Comparison of ENCODE assay signal across 8 cellular contexts in genomic region chr5:134567651-134568338, GRCh38. TPM values are rescaled to one million over a fixed set of nuclear protein-coding genes. Genes with fewer than 3 reads are reported as not detected.
DNase-seq lines count a peak whose midpoint lies in the region; ATAC-seq and TF ChIP-seq lines count a peak whose summit lies in the region.

No MANE protein-coding gene starts in this region.

- BruUV-seq in Calu3 (replicated peaks; lab: Mats Ljungman, UMichigan): no TSS peak

- peak overlapping the region; percentile 28 for H3K27ac Mint-ChIP-seq in Calu3 (ENCODE audit: unreplicated experiment)

- H3K4me1 Mint-ChIP-seq in Calu3 (ENCODE audit: low read depth, unreplicated experiment): peaks cover 37% of the 10 kb centered on the region

- no peak overlapping the region for H3K4me3 ChIP-seq in fibroblast of villous mesenchyme (ENCODE audit: low read depth, low read length)

- intact Hi-C loops in Calu3 (cut with micrococcal nuclease; ENCODE audit: unreplicated experiment) (no loop called here), sciatic nerve (cut with DNase I) (no loop called here)

- H3K36me3 Mint-ChIP-seq in Calu3 (ENCODE audit: insufficient read depth, unreplicated experiment): peaks cover 52% of the 10 kb centered on the region

- H3K4me3 Mint-ChIP-seq in Calu3 (ENCODE audit: low read depth, unreplicated experiment): no peak overlapping the region

- TF ChIP-seq POLR2A in erythroblast (IDR thresholded peaks at IDR 0.05; ENCODE audit: low read length): no peak

- no peaks in the 10 kb centered on the region for H3K9me3 Mint-ChIP-seq in Calu3 (ENCODE audit: low read depth, unreplicated experiment)

- H3K27me3 Mint-ChIP-seq in Calu3 (ENCODE audit: unreplicated experiment): no peaks in the 10 kb centered on the region

- no peak for DNase-seq in Calu3
- peak; percentile 77 for DNase-seq in fibroblast of villous mesenchyme (ENCODE audit: low read depth)
- DNase-seq in sciatic nerve (ENCODE audit: low spot score): no peak
- no peak for DNase-seq in midbrain (lab: John Stamatoyannopoulos, UW)
- no peak for DNase-seq in erythroblast (lab: John Stamatoyannopoulos, UW)
- DNase-seq in NCI-H1694 (lab: John Stamatoyannopoulos, UW): no peak
- DNase-seq in cerebellar nuclear complex (lab: John Stamatoyannopoulos, UW): no peak

- TF ChIP-seq CTCF in Calu3 (IDR thresholded peaks at IDR 0.05; ENCODE audit: unreplicated experiment) (no peak), VCaP (conservative IDR thresholded peaks at IDR 0.05) (no peak), fibroblast of villous mesenchyme (IDR thresholded peaks at IDR 0.05; ENCODE audit: insufficient read depth, low read depth, low read length) (no peak)

- H3K27ac ChIP-seq in VCaP: peak overlapping the region; percentile 81

- peak; percentile 71 for ATAC-seq in sciatic nerve

- CTCF ChIA-PET in Calu3 (lab: Charles Lee): interaction anchor here (0.9 to 1.4 kb wide), 2 partner anchors 13 to 19 kb away, joined by 3 to 5 read pairs; no protein-coding TSS in a partner anchor

RNA-seq across cellular contexts. Expression of gene JADE2, which starts 42.3 kb away (rescaled TPM):
- total RNA-seq in Calu3 (2022) (93.4 and 128 TPM in 2 replicates), fibroblast of villous mesenchyme (29.3 and 35.4 TPM in 2 replicates), sciatic nerve (55.0 TPM)
